In genomic region chr18:50807199-50807598, GRCh38 we compare ENCODE assay signal across 1 cellular context.
TF ChIP-seq lines count a peak whose summit lies in the region.

No MANE protein-coding gene starts in this region.

TF ChIP-seq in HepG2, 621 proteins besides CTCF, POLR2A, EP300 and RAD21:
- TF ChIP-seq TOE1 (CRISPR knock-in tag; IDR thresholded peaks at IDR 0.05) (no peak), NFAT5 (CRISPR knock-in tag; IDR thresholded peaks at IDR 0.05) (no peak), ZNF746 (CRISPR knock-in tag; IDR thresholded peaks at IDR 0.05) (no peak), IKZF4 (CRISPR knock-in tag; IDR thresholded peaks at IDR 0.05; ENCODE audit: borderline replicate concordance, low read depth, not compliant biosample characterization) (no peak), STAT5B (CRISPR knock-in tag; IDR thresholded peaks at IDR 0.05) (no peak), ETV5 (CRISPR knock-in tag; IDR thresholded peaks at IDR 0.05; ENCODE audit: borderline replicate concordance) (no peak), DPF2 (CRISPR knock-in tag; IDR thresholded peaks at IDR 0.05; ENCODE audit: borderline replicate concordance, low read depth) (no peak), SNAPC2 (CRISPR knock-in tag; IDR thresholded peaks at IDR 0.05) (no peak), SMARCE1 (IDR thresholded peaks at IDR 0.05; ENCODE audit: borderline replicate concordance) (no peak), HNRNPLL (IDR thresholded peaks at IDR 0.05; ENCODE audit: low read depth, low read length, poor library complexity, severe bottlenecking) (no peak), ZNF44 (CRISPR knock-in tag; IDR thresholded peaks at IDR 0.05) (no peak), LCORL (IDR thresholded peaks at IDR 0.05) (no peak), LCORL (CRISPR knock-in tag; IDR thresholded peaks at IDR 0.05) (no peak), ZNF20 (CRISPR knock-in tag; IDR thresholded peaks at IDR 0.05) (no peak), ZBTB2 (CRISPR knock-in tag; IDR thresholded peaks at IDR 0.05; ENCODE audit: low read depth) (no peak), RNF219 (CRISPR knock-in tag; IDR thresholded peaks at IDR 0.05) (no peak), TRIM22 (IDR thresholded peaks at IDR 0.05) (no peak), ZNF430 (CRISPR knock-in tag; IDR thresholded peaks at IDR 0.05) (no peak)
- TF ChIP-seq, protein P1, sequence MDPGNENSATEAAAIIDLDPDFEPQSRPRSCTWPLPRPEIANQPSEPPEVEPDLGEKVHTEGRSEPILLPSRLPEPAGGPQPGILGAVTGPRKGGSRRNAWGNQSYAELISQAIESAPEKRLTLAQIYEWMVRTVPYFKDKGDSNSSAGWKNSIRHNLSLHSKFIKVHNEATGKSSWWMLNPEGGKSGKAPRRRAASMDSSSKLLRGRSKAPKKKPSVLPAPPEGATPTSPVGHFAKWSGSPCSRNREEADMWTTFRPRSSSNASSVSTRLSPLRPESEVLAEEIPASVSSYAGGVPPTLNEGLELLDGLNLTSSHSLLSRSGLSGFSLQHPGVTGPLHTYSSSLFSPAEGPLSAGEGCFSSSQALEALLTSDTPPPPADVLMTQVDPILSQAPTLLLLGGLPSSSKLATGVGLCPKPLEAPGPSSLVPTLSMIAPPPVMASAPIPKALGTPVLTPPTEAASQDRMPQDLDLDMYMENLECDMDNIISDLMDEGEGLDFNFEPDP (CRISPR knock-in tag; conservative IDR thresholded peaks at IDR 0.05): no peak
- TF ChIP-seq, protein P2, sequence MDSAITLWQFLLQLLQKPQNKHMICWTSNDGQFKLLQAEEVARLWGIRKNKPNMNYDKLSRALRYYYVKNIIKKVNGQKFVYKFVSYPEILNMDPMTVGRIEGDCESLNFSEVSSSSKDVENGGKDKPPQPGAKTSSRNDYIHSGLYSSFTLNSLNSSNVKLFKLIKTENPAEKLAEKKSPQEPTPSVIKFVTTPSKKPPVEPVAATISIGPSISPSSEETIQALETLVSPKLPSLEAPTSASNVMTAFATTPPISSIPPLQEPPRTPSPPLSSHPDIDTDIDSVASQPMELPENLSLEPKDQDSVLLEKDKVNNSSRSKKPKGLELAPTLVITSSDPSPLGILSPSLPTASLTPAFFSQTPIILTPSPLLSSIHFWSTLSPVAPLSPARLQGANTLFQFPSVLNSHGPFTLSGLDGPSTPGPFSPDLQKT (CRISPR knock-in tag; IDR thresholded peaks at IDR 0.05; ENCODE audit: borderline replicate concordance): no peak
TF ChIP-seq in HepG2: peak in this region for 0.
